1 cellular context compared by ENCODE assay signal in genomic region chr19:12946092-12946845, GRCh38.
TF ChIP-seq lines count a peak whose summit lies in the region.

No MANE protein-coding gene starts in this region.

TF ChIP-seq in K562, 482 proteins besides CTCF, POLR2A, EP300 and RAD21 (continued from another document and continues in another):
- TF ChIP-seq PHF21A (IDR thresholded peaks at IDR 0.05; ENCODE audit: borderline replicate concordance, low read depth) (no peak), ERF (CRISPR knock-in tag; IDR thresholded peaks at IDR 0.05) (no peak), SRSF7 (optimal IDR thresholded peaks at IDR 0.05; ENCODE audit: low read depth, low read length) (no peak), PCBP1 (IDR thresholded peaks at IDR 0.05; ENCODE audit: low read depth, low read length, poor library complexity, severe bottlenecking) (peak; percentile 91), ZNF780A (CRISPR knock-in tag; IDR thresholded peaks at IDR 0.05) (no peak), GTF2B (IDR thresholded peaks at IDR 0.05; ENCODE audit: extremely low read depth, insufficient read length) (no peak), XRCC3 (IDR thresholded peaks at IDR 0.05) (no peak), STAT5A (IDR thresholded peaks at IDR 0.05; ENCODE audit: borderline replicate concordance, low read length) (no peak), PTRF (tag; IDR thresholded peaks at IDR 0.05) (no peak), BHLHE40 (IDR thresholded peaks at IDR 0.05; ENCODE audit: low read length) (no peak), ZNF395 (CRISPR knock-in tag; IDR thresholded peaks at IDR 0.05) (no peak; the same call in 1 of the 2 replicates), CEBPB (tag; IDR thresholded peaks at IDR 0.05) (no peak), ZNF445 (CRISPR knock-in tag; IDR thresholded peaks at IDR 0.05; ENCODE audit: low read depth) (no peak), MAFF (IDR thresholded peaks at IDR 0.05; ENCODE audit: low read length) (no peak), ATF7 (IDR thresholded peaks at IDR 0.05) (no peak), ZNF277 (CRISPR knock-in tag; IDR thresholded peaks at IDR 0.05; ENCODE audit: borderline replicate concordance) (no peak), TAF15 (IDR thresholded peaks at IDR 0.05; ENCODE audit: low read depth, low read length) (no peak), PKNOX1 (IDR thresholded peaks at IDR 0.05) (no peak), NCOA1 (IDR thresholded peaks at IDR 0.05; ENCODE audit: low read depth) (no peak), ZNF511 (CRISPR knock-in tag; IDR thresholded peaks at IDR 0.05) (no peak), NCOA4 (IDR thresholded peaks at IDR 0.05; ENCODE audit: partially characterized antibody) (no peak), VEZF1 (CRISPR knock-in tag; IDR thresholded peaks at IDR 0.05) (0 out of 2 replicates have a peak, but pooled peaks have one; percentile 2), SAFB2 (IDR thresholded peaks at IDR 0.05; ENCODE audit: borderline replicate concordance, low read depth, low read length, severe bottlenecking) (no peak), SRSF1 (IDR thresholded peaks at IDR 0.05; ENCODE audit: low read depth, low read length) (no peak), FIP1L1 (IDR thresholded peaks at IDR 0.05; ENCODE audit: low read depth, low read length, poor library complexity, severe bottlenecking) (no peak), ZNF57 (CRISPR knock-in tag; IDR thresholded peaks at IDR 0.05) (no peak), ELF4 (CRISPR knock-in tag; IDR thresholded peaks at IDR 0.05) (0 out of 2 replicates have a peak, but pooled peaks have one; percentile 40), FOXJ2 (tag; IDR thresholded peaks at IDR 0.05) (no peak), ZNF76 (CRISPR knock-in tag; IDR thresholded peaks at IDR 0.05; ENCODE audit: borderline replicate concordance) (no peak), ATF4 (CRISPR knock-in tag; IDR thresholded peaks at IDR 0.05) (no peak), RNF219 (CRISPR knock-in tag; IDR thresholded peaks at IDR 0.05) (no peak), FOXA3 (CRISPR knock-in tag; conservative IDR thresholded peaks at IDR 0.05 in 1 of 2, IDR thresholded peaks at IDR 0.05 in 1 of 2) (0 out of 4 replicates have a peak, but pooled peaks of 1 of the 2 experiments have one; percentile 24), BRCA1 (IDR thresholded peaks at IDR 0.05) (no peak), BRCA1 (CRISPR knock-in tag; IDR thresholded peaks at IDR 0.05) (no peak), ZNF12 (CRISPR knock-in tag; IDR thresholded peaks at IDR 0.05) (0 out of 2 replicates have a peak, but pooled peaks have one; percentile 29), ZNF655 (CRISPR knock-in tag; IDR thresholded peaks at IDR 0.05) (no peak), LARP7 (IDR thresholded peaks at IDR 0.05) (no peak), ZNF431 (CRISPR knock-in tag; IDR thresholded peaks at IDR 0.05) (no peak), SIN3A (IDR thresholded peaks at IDR 0.05; ENCODE audit: borderline replicate concordance in 2 of 2, control insufficient read depth in 1 of 2, low read depth in 2 of 2, low read length in 2 of 2) (peak in 1 of 2 experiments; percentile 75; a peak in 1 of 4 replicates), KDM1A (IDR thresholded peaks at IDR 0.05) (no peak), NFRKB (IDR thresholded peaks at IDR 0.05; ENCODE audit: low read depth) (no peak; the same call in 1 of the 2 replicates), ZNF449 (CRISPR knock-in tag; IDR thresholded peaks at IDR 0.05) (no peak), SRSF9 (IDR thresholded peaks at IDR 0.05; ENCODE audit: borderline replicate concordance, low read depth, low read length) (no peak), KDM4B (IDR thresholded peaks at IDR 0.05; ENCODE audit: borderline replicate concordance in 2 of 2, low read depth in 1 of 2) (no peak), NFE2 (IDR thresholded peaks at IDR 0.05; ENCODE audit: low read depth) (no peak), DMBX1 (CRISPR knock-in tag; IDR thresholded peaks at IDR 0.05; ENCODE audit: borderline replicate concordance) (no peak), ARID3A (IDR thresholded peaks at IDR 0.05; ENCODE audit: borderline replicate concordance, low read depth, low read length) (no peak), SP2 (IDR thresholded peaks at IDR 0.05; ENCODE audit: extremely low read depth, low read depth, low read length, poor library complexity, severe bottlenecking) (no peak), FOXK2 (conservative IDR thresholded peaks at IDR 0.05 in 1 of 2, IDR thresholded peaks at IDR 0.05 in 1 of 2; ENCODE audit: low read depth in 2 of 2) (0 out of 4 replicates have a peak, but pooled peaks of 1 of the 2 experiments have one; percentile 10), TCF7L2 (IDR thresholded peaks at IDR 0.05; ENCODE audit: low read depth, low read length) (no peak), MAZ (CRISPR knock-in tag; conservative IDR thresholded peaks at IDR 0.05 in 1 of 2, IDR thresholded peaks at IDR 0.05 in 1 of 2) (no peak; a peak in 2 of 4 replicates), ZNF311 (CRISPR knock-in tag; IDR thresholded peaks at IDR 0.05) (no peak), HMGN3 (IDR thresholded peaks at IDR 0.05; ENCODE audit: borderline replicate concordance, extremely low read depth, insufficient read length, low read depth, low read length) (no peak), SIX5 (IDR thresholded peaks at IDR 0.05; ENCODE audit: borderline replicate concordance in 1 of 2, insufficient read depth in 1 of 2, low read depth in 1 of 2, low read length in 2 of 2) (no peak), KDM2B (CRISPR knock-in tag; IDR thresholded peaks at IDR 0.05) (no peak)
